12 cellular contexts compared by ENCODE assay signal in genomic region chr9:2260401-2261306, GRCh38.
DNase-seq lines count a peak whose midpoint lies in the region; ATAC-seq, FAIRE-seq and TF ChIP-seq lines count a peak whose summit lies in the region.
"Had no signal": no experiment of that assay in that cellular context is flagged by ENCODE, and none has a peak within 500 bp of the region (broad histone marks: within the 10 kb centered on the region; RNA-seq: fewer than 3 reads in every experiment).

No MANE protein-coding gene starts in this region.

- H3K4me1 ChIP-seq in pancreas = no peaks in the 10 kb centered on the region

- TF ChIP-seq CTCF in cardiac fibroblast (IDR thresholded peaks at IDR 0.05; ENCODE audit: low read depth, low read length) (no peak), pancreas (IDR thresholded peaks at IDR 0.05) (no peak)

- no peaks in the 10 kb centered on the region for H3K36me3 ChIP-seq in pancreas
- H3K36me3 ChIP-seq: thoracic aorta had no signal

- H3K4me3 ChIP-seq in cardiac fibroblast (replicated peaks in 1 of 2; ENCODE audit: low read depth in 2 of 2, low read length in 2 of 2) (no peak overlapping the region), pancreas (no peak overlapping the region)
- H3K4me3 ChIP-seq: thoracic aorta had no signal

- no peak for FAIRE-seq in pancreas (lab: Jason Lieb, UNC)

- no peaks in the 10 kb centered on the region for H3K27me3 ChIP-seq in pancreas

- H3K9me3 ChIP-seq in pancreas = no peaks in the 10 kb centered on the region
- H3K9me3 ChIP-seq: thoracic aorta had no signal

- DNase-seq in GM03348 (ENCODE audit: low spot score) (peak; percentile 59), NCI-H128 (lab: John Stamatoyannopoulos, UW; ENCODE audit: unreplicated experiment) (peak; percentile 16), cardiac fibroblast (ENCODE audit: low read depth in 2 of 2) (peak; percentile 44 to 67), pancreas (peak in 1 of 6 donors; percentile 21), inferior parietal cortex (ENCODE audit: extremely low spot score) (no peak), NCI-H524 (lab: John Stamatoyannopoulos, UW) (no peak), posterior cingulate gyrus (no peak)
- DNase-seq: effector CD4-positive, alpha-beta T cell; left colon; SHP77 treated with DMSO at 0.1 percent for 48 hours had no signal

- ATAC-seq in pancreas (peak; percentile 38 to 71 (median 70)), GM18520 (IDR thresholded peaks at IDR 0.05; ENCODE audit: unreplicated experiment) (no peak)
- ATAC-seq: left colon had no signal

- intact Hi-C loops in pancreas (cut with DNase I) (no loop called here), posterior cingulate gyrus (cut with DNase I) (no loop called here)

- H3K27ac ChIP-seq in pancreas = no peak overlapping the region
- H3K27ac ChIP-seq: thoracic aorta had no signal

- WGBS in pancreas, 2 donors = 43 to 44% methylated on average over 3 of the region's 3 CpGs

Comparison
In these comparisons a context has a peak if more than half of its experiments do, and no peak if none do; other contexts are left out.
1. DNase-seq: peak in GM03348 (single experiment), NCI-H128 (single experiment) and cardiac fibroblast (2 of 2); none in inferior parietal cortex (single experiment), NCI-H524 (0 of 2) and posterior cingulate gyrus (0 of 10).